In genomic region chr10:125795111-125795510, GRCh38 we compare ENCODE assay signal across 25 cellular contexts. TPM values are rescaled to one million over a fixed set of nuclear protein-coding genes. Genes with fewer than 3 reads are reported as not detected.
DNase-seq lines count a peak whose midpoint lies in the region; ATAC-seq and TF ChIP-seq lines count a peak whose summit lies in the region.
"Had no signal": no experiment of that assay in that cellular context is flagged by ENCODE, and none has a peak within 500 bp of the region (broad histone marks: within the 10 kb centered on the region; RNA-seq: fewer than 3 reads in every experiment).

No MANE protein-coding gene starts in this region.

- H3K4me1 ChIP-seq in left ventricle myocardium inferior: peaks cover 13% of the 10 kb centered on the region
- H3K4me1 ChIP-seq: esophagus muscularis mucosa, prostate gland, spleen had no signal

- TF ChIP-seq CTCF in choroid plexus epithelial cell (conservative IDR thresholded peaks at IDR 0.05; ENCODE audit: low read depth, low read length) (no peak), left ventricle myocardium inferior (IDR thresholded peaks at IDR 0.05; ENCODE audit: borderline replicate concordance) (no peak), MCF 10A (IDR thresholded peaks at IDR 0.05; ENCODE audit: unreplicated experiment) (no peak)

- H3K9me3 Mint-ChIP-seq in MCF 10A (ENCODE audit: unreplicated experiment): no peaks in the 10 kb centered on the region
- H3K9me3 Mint-ChIP-seq: activated naive CD4-positive, alpha-beta T cell treated with anti-CD3 and anti-CD28 coated beads, Interleukin-2, amount 50 U/mL, for 72 hours; CD4-positive, alpha-beta T cell; memory B cell; natural killer cell had no signal

- H3K9me3 ChIP-seq in left ventricle myocardium inferior (replicated peaks): no peaks in the 10 kb centered on the region
- H3K9me3 ChIP-seq: esophagus muscularis mucosa, prostate gland, spleen, thoracic aorta had no signal

- POLR2A ChIA-PET in MCF 10A (lab: Yijun Ruan, JAX): no interaction called here

- no peaks in the 10 kb centered on the region for H3K4me1 Mint-ChIP-seq in MCF 10A (ENCODE audit: insufficient read depth, unreplicated experiment)
- H3K4me1 Mint-ChIP-seq: memory B cell had no signal

- in situ Hi-C loops in G401 (cut with HindIII; ENCODE audit: low sequenced_read_pairs): no loop called here

- CTCF ChIA-PET in MCF 10A (lab: Yijun Ruan, JAX): no interaction called here

- no peak overlapping the region for H3K4me3 Mint-ChIP-seq in MCF 10A (ENCODE audit: unreplicated experiment)
- H3K4me3 Mint-ChIP-seq: CD4-positive, alpha-beta T cell; memory B cell; natural killer cell had no signal

- peak overlapping the region; percentile 65 for H3K27ac ChIP-seq in left ventricle myocardium inferior (replicated peaks)
- H3K27ac ChIP-seq: brain microvascular endothelial cell, esophagus muscularis mucosa, prostate gland, spleen, thoracic aorta had no signal

- no TSS peak for BruUV-seq in MCF 10A (replicated peaks; lab: Mats Ljungman, UMichigan)

- no peak overlapping the region for H3K4me3 ChIP-seq in choroid plexus epithelial cell (ENCODE audit: low read depth, low read length)
- no peak overlapping the region for H3K4me3 ChIP-seq in left ventricle myocardium inferior
- H3K4me3 ChIP-seq: esophagus muscularis mucosa, prostate gland, spleen, thoracic aorta had no signal

- H3K27me3 ChIP-seq in left ventricle myocardium inferior (ENCODE audit: low read depth): no peaks in the 10 kb centered on the region
- H3K27me3 ChIP-seq: brain microvascular endothelial cell, esophagus muscularis mucosa, spleen had no signal

- H3K36me3 Mint-ChIP-seq in MCF 10A (ENCODE audit: insufficient read depth, unreplicated experiment): peaks cover 49% of the 10 kb centered on the region

- intact Hi-C loops in left ventricle myocardium inferior (cut with micrococcal nuclease): no loop called here
- intact Hi-C loops in MCF 10A (cut with micrococcal nuclease): no loop called here

- no peaks in the 10 kb centered on the region for H3K27me3 Mint-ChIP-seq in MCF 10A (ENCODE audit: insufficient read depth, unreplicated experiment)
- H3K27me3 Mint-ChIP-seq: CD4-positive, alpha-beta T cell; memory B cell had no signal

- ATAC-seq in GM19455 (IDR thresholded peaks at IDR 0.05; ENCODE audit: unreplicated experiment): no peak
- ATAC-seq: activated naive CD4-positive, alpha-beta T cell treated with anti-CD3 and anti-CD28 coated beads, Interleukin-2, amount 50 U/mL, for 72 hours; natural killer cell; SK-N-SH treated with all-trans-retinoic acid at 6 μM for 48 hours had no signal

- DNase-seq in G401 (ENCODE audit: low spot score) (peak; percentile 16), choroid plexus epithelial cell (ENCODE audit: low read depth) (peak; percentile 13), left ventricle myocardium inferior (peak; percentile 65), putamen (ENCODE audit: low spot score) (peak; percentile 88), SK-N-DZ (ENCODE audit: low spot score) (no peak), MCF 10A (ENCODE audit: unreplicated experiment) (no peak), iPS-NIHi11 (ENCODE audit: low spot score) (no peak)
- DNase-seq: ACHN; activated CD8-positive, alpha-beta memory T cell treated with anti-CD3 and anti-CD28 coated beads for 24 hours; activated T-cell treated with anti-CD3 and anti-CD28 coated beads, Interleukin-2, amount 50 U/mL, for 48 hours; brain microvascular endothelial cell; CD4-positive, alpha-beta T cell; HCEC 1CT; IMR-90; natural killer cell; spleen; T-helper 9 cell had no signal

- peaks cover 73% of the 10 kb centered on the region for H3K36me3 ChIP-seq in left ventricle myocardium inferior

- H3K27ac Mint-ChIP-seq in MCF 10A (ENCODE audit: low read depth, unreplicated experiment): no peak overlapping the region
- H3K27ac Mint-ChIP-seq: activated naive CD4-positive, alpha-beta T cell treated with anti-CD3 and anti-CD28 coated beads, Interleukin-2, amount 50 U/mL, for 72 hours; CD4-positive, alpha-beta T cell had no signal

RNA-seq across cellular contexts. Expression of gene MMP21, which starts 19.5 kb away (rescaled TPM):
- total RNA-seq in G401 (2014; rRNA removed; shearing (Covaris generic)): not detected in 2 replicates
- not detected for total RNA-seq in left ventricle myocardium inferior
- polyA plus RNA-seq in SK-N-DZ (2014; cell fraction: cytosol; rRNA removed): not detected in 2 replicates
- 0.53 TPM in 1 of 2 replicates, not detected in the other for polyA plus RNA-seq in SK-N-DZ (2014; cell fraction: nucleus; rRNA removed)
- total RNA-seq in MCF 10A (2022): not detected in 2 replicates
- total RNA-seq: activated naive CD4-positive, alpha-beta T cell treated with anti-CD3 and anti-CD28 coated beads, Interleukin-2, amount 50 U/mL, for 72 hours; esophagus muscularis mucosa; IMR-90; prostate gland; thoracic aorta had no signal
- polyA plus RNA-seq: IMR-90, keratinocyte had no signal

RNA-seq across cellular contexts. Expression of gene UROS, which starts 27.9 kb away (rescaled TPM):
- total RNA-seq in G401 (2014; rRNA removed; shearing (Covaris generic)): 143 and 148 TPM in 2 replicates
- 80.4 TPM for total RNA-seq in left ventricle myocardium inferior
- polyA plus RNA-seq in SK-N-DZ (2014; cell fraction: cytosol; rRNA removed): 110 and 112 TPM in 2 replicates
- polyA plus RNA-seq in SK-N-DZ (2014; cell fraction: nucleus; rRNA removed): 83.5 and 94.3 TPM in 2 replicates
- total RNA-seq in MCF 10A (2022): 55.0 and 64.4 TPM in 2 replicates

RNA-seq across cellular contexts. Expression of gene BCCIP, which starts 28.2 kb away (rescaled TPM):
- total RNA-seq in G401 (2014; rRNA removed; shearing (Covaris generic)): 88.8 and 146 TPM in 2 replicates
- total RNA-seq in left ventricle myocardium inferior: 45.1 TPM
- 109 and 132 TPM in 2 replicates for polyA plus RNA-seq in SK-N-DZ (2014; cell fraction: cytosol; rRNA removed)
- 76.1 and 86.2 TPM in 2 replicates for polyA plus RNA-seq in SK-N-DZ (2014; cell fraction: nucleus; rRNA removed)
- total RNA-seq in MCF 10A (2022): 70.8 and 88.2 TPM in 2 replicates

Comparison
In these comparisons a context has a peak if more than half of its experiments do, and no peak if none do; other contexts are left out.
1. DNase-seq: peak in G401 (single experiment), choroid plexus epithelial cell (single experiment), left ventricle myocardium inferior (single experiment) and putamen (single experiment); none in SK-N-DZ (single experiment), MCF 10A (single experiment) and iPS-NIHi11 (single experiment).